Comparison of ENCODE assay signal across 19 cellular contexts in genomic region chr12:26648066-26648465, GRCh38.
"Had no signal": no experiment of that assay in that cellular context is flagged by ENCODE, and none has a peak within 500 bp of the region (broad histone marks: within the 10 kb centered on the region; RNA-seq: fewer than 3 reads in every experiment).

No MANE protein-coding gene starts in this region.

- H3K9me3 ChIP-seq: mucosa of descending colon, prostate gland, right lobe of liver had no signal

- DNase-seq: activated CD4-positive, alpha-beta T cell treated with anti-CD3 and anti-CD28 coated beads for 1 hour; activated CD4-positive, alpha-beta T cell treated with anti-CD3 and anti-CD28 coated beads, Interleukin-2, amount 50 U/mL, for 48 hours; activated CD8-positive, alpha-beta memory T cell treated with anti-CD3 and anti-CD28 coated beads, Interleukin-2, amount 10 ng/mL, durations not matched to agents 7 days and 5 days; activated effector memory CD4-positive, alpha-beta T cell treated with Interleukin-2 at 50 U/mL for 16 hours; activated T-cell treated with anti-CD3 and anti-CD28 coated beads, Interleukin-2, amount 50 U/mL, for 24 hours; effector memory CD8-positive, alpha-beta T cell; mucosa of descending colon; right lobe of liver; stimulated activated CD4-positive, alpha-beta T cell treated with anti-CD3 and anti-CD28 coated beads, Interleukin-12 subunit alpha, Interleukin-12 subunit beta, amount 100 ng/mL, for 4 hours; stimulated activated CD4-positive, alpha-beta T cell treated with anti-CD3 and anti-CD28 coated beads, Interleukin-2, amount 100 ng/mL, for 24 hours; T-helper 1 cell had no signal

- H3K27ac Mint-ChIP-seq: activated CD8-positive, alpha-beta memory T cell treated with anti-CD3 and anti-CD28 coated beads, Interleukin-2, amount 10 ng/mL, durations not matched to agents 7 days and 5 days; activated naive CD4-positive, alpha-beta T cell treated with anti-CD3 and anti-CD28 coated beads, Interleukin-2, amount 50 U/mL, for 72 hours; activated T-cell treated with anti-CD3 and anti-CD28 coated beads, Interleukin-2, amount 50 U/mL, for 24 hours; brain; effector memory CD8-positive, alpha-beta T cell; natural killer cell treated with Interleukin-12 subunit alpha and Interleukin-12 subunit beta and Interleukin-15 and Interleukin-18, amount 100 ng/mL, for 72 hours; stimulated activated effector memory CD8-positive, alpha-beta T cell treated with anti-CD3 and anti-CD28 coated beads, Interleukin-12 subunit alpha, Interleukin-12 subunit beta, amount 100 ng/mL, for 72 hours had no signal

- H3K9me3 Mint-ChIP-seq: stimulated activated effector memory CD8-positive, alpha-beta T cell treated with anti-CD3 and anti-CD28 coated beads, Interleukin-12 subunit alpha, Interleukin-12 subunit beta, amount 100 ng/mL, for 72 hours had no signal

- H3K4me1 ChIP-seq: prostate gland had no signal

- H3K4me3 Mint-ChIP-seq: activated CD8-positive, alpha-beta memory T cell treated with anti-CD3 and anti-CD28 coated beads, Interleukin-2, amount 10 ng/mL, durations not matched to agents 7 days and 5 days; activated T-cell treated with anti-CD3 and anti-CD28 coated beads, Interleukin-2, amount 50 U/mL, for 24 hours; brain; central memory CD8-positive, alpha-beta T cell; effector memory CD8-positive, alpha-beta T cell; natural killer cell treated with Interleukin-12 subunit alpha and Interleukin-12 subunit beta and Interleukin-15 and Interleukin-18, amount 100 ng/mL, for 72 hours; stimulated activated effector memory CD8-positive, alpha-beta T cell treated with anti-CD3 and anti-CD28 coated beads, Interleukin-12 subunit alpha, Interleukin-12 subunit beta, amount 100 ng/mL, for 72 hours had no signal

- H3K27me3 Mint-ChIP-seq: activated CD8-positive, alpha-beta memory T cell treated with anti-CD3 and anti-CD28 coated beads, Interleukin-2, amount 10 ng/mL, durations not matched to agents 7 days and 5 days; activated T-cell treated with anti-CD3 and anti-CD28 coated beads, Interleukin-2, amount 50 U/mL, for 24 hours; central memory CD8-positive, alpha-beta T cell; effector memory CD8-positive, alpha-beta T cell; natural killer cell treated with Interleukin-12 subunit alpha and Interleukin-12 subunit beta and Interleukin-15 and Interleukin-18, amount 100 ng/mL, for 72 hours had no signal

- H3K4me3 ChIP-seq: mucosa of descending colon, prostate gland, right lobe of liver, SK-N-MC had no signal

- H3K27ac ChIP-seq: epithelial cell of prostate, prostate gland, right lobe of liver, SK-N-MC had no signal

- H3K36me3 ChIP-seq: prostate gland had no signal

- H3K4me1 Mint-ChIP-seq: activated CD8-positive, alpha-beta memory T cell treated with anti-CD3 and anti-CD28 coated beads, Interleukin-2, amount 10 ng/mL, durations not matched to agents 7 days and 5 days; brain; central memory CD8-positive, alpha-beta T cell; stimulated activated effector memory CD8-positive, alpha-beta T cell treated with anti-CD3 and anti-CD28 coated beads, Interleukin-12 subunit alpha, Interleukin-12 subunit beta, amount 100 ng/mL, for 72 hours had no signal

- ATAC-seq: activated CD8-positive, alpha-beta memory T cell treated with anti-CD3 and anti-CD28 coated beads, Interleukin-2, amount 10 ng/mL, durations not matched to agents 7 days and 5 days; activated naive CD4-positive, alpha-beta T cell treated with anti-CD3 and anti-CD28 coated beads, Interleukin-2, amount 50 U/mL, for 72 hours; effector memory CD8-positive, alpha-beta T cell; natural killer cell treated with Interleukin-12 subunit alpha and Interleukin-12 subunit beta and Interleukin-15 and Interleukin-18, amount 100 ng/mL, for 72 hours; stimulated activated effector memory CD8-positive, alpha-beta T cell treated with anti-CD3 and anti-CD28 coated beads, Interleukin-12 subunit alpha, Interleukin-12 subunit beta, amount 100 ng/mL, for 72 hours had no signal

- H3K27me3 ChIP-seq: right lobe of liver had no signal
